Comparison of ENCODE assay signal across 1 cellular context in genomic region chr16:48561960-48562393, GRCh38.
TF ChIP-seq lines count a peak whose summit lies in the region.

No MANE protein-coding gene starts in this region.

TF ChIP-seq in HepG2, 621 proteins besides CTCF, POLR2A, EP300 and RAD21 (continued from another document and continues in another):
- no peak for TF ChIP-seq ZNF780A (CRISPR knock-in tag; IDR thresholded peaks at IDR 0.05)
- TF ChIP-seq ZNF30 (CRISPR knock-in tag; IDR thresholded peaks at IDR 0.05), result no peak
- TF ChIP-seq HMGXB4 (CRISPR knock-in tag; IDR thresholded peaks at IDR 0.05; ENCODE audit: borderline replicate concordance in 1 of 2, low read depth in 1 of 2), result peak in 1 of 2 experiments; percentile 24; a peak in 1 of 4 replicates
- TF ChIP-seq, protein P1, sequence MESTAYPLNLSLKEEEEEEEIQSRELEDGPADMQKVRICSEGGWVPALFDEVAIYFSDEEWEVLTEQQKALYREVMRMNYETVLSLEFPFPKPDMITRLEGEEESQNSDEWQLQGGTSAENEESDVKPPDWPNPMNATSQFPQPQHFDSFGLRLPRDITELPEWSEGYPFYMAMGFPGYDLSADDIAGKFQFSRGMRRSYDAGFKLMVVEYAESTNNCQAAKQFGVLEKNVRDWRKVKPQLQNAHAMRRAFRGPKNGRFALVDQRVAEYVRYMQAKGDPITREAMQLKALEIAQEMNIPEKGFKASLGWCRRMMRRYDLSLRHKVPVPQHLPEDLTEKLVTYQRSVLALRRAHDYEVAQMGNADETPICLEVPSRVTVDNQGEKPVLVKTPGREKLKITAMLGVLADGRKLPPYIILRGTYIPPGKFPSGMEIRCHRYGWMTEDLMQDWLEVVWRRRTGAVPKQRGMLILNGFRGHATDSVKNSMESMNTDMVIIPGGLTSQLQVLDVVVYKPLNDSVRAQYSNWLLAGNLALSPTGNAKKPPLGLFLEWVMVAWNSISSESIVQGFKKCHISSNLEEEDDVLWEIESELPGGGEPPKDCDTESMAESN (CRISPR knock-in tag; conservative IDR thresholded peaks at IDR 0.05), result no peak
- TF ChIP-seq STAG1 (CRISPR knock-in tag; IDR thresholded peaks at IDR 0.05), result no peak
- TF ChIP-seq PHF5A (CRISPR knock-in tag; IDR thresholded peaks at IDR 0.05; ENCODE audit: low read depth, unreplicated experiment), result no peak
- TF ChIP-seq NCOA2 (CRISPR knock-in tag; IDR thresholded peaks at IDR 0.05), result peak; percentile 73
- no peak for TF ChIP-seq ZMAT5 (CRISPR knock-in tag; IDR thresholded peaks at IDR 0.05; ENCODE audit: borderline replicate concordance, low read depth)
- TF ChIP-seq AGO2 (optimal IDR thresholded peaks at IDR 0.05; ENCODE audit: low read depth, low read length), result no peak
- no peak for TF ChIP-seq RARG (CRISPR knock-in tag; IDR thresholded peaks at IDR 0.05; ENCODE audit: low read depth)
- no peak for TF ChIP-seq SMAD3 (CRISPR knock-in tag; IDR thresholded peaks at IDR 0.05)
- TF ChIP-seq HCFC1 (IDR thresholded peaks at IDR 0.05; ENCODE audit: low read depth, low read length), result no peak
- TF ChIP-seq ZNF646 (CRISPR knock-in tag; IDR thresholded peaks at IDR 0.05), result peak; percentile 49; the same call in 1 of the 2 replicates
- TF ChIP-seq ZKSCAN1 (IDR thresholded peaks at IDR 0.05; ENCODE audit: low read length), result no peak
- no peak for TF ChIP-seq HNF1B (CRISPR knock-in tag; IDR thresholded peaks at IDR 0.05)
- no peak for TF ChIP-seq NBN (conservative IDR thresholded peaks at IDR 0.05)
- TF ChIP-seq ZFP37 (CRISPR knock-in tag; IDR thresholded peaks at IDR 0.05; ENCODE audit: borderline replicate concordance), result no peak
- no peak for TF ChIP-seq BRD4 (CRISPR knock-in tag; IDR thresholded peaks at IDR 0.05)
- peak; percentile 32; the same call in 1 of the 2 replicates for TF ChIP-seq SALL1 (CRISPR knock-in tag; IDR thresholded peaks at IDR 0.05)
- TF ChIP-seq ZNF891 (CRISPR knock-in tag; IDR thresholded peaks at IDR 0.05), result no peak
- no peak for TF ChIP-seq ZNF24 (IDR thresholded peaks at IDR 0.05)
- TF ChIP-seq GATAD2A (CRISPR knock-in tag; IDR thresholded peaks at IDR 0.05), result peak; percentile 70
- TF ChIP-seq GMEB1 (CRISPR knock-in tag; IDR thresholded peaks at IDR 0.05; ENCODE audit: borderline replicate concordance), result no peak
- TF ChIP-seq CENPX (CRISPR knock-in tag; IDR thresholded peaks at IDR 0.05), result no peak
- TF ChIP-seq MZF1 (CRISPR knock-in tag; IDR thresholded peaks at IDR 0.05; ENCODE audit: borderline replicate concordance), result no peak
- TF ChIP-seq ZNF33A (CRISPR knock-in tag; IDR thresholded peaks at IDR 0.05; ENCODE audit: borderline replicate concordance), result no peak
- no peak for TF ChIP-seq NR3C1 (CRISPR knock-in tag; IDR thresholded peaks at IDR 0.05)
- no peak for TF ChIP-seq ZFP90 (CRISPR knock-in tag; IDR thresholded peaks at IDR 0.05; ENCODE audit: borderline replicate concordance)
- TF ChIP-seq SALL2 (CRISPR knock-in tag; IDR thresholded peaks at IDR 0.05), result no peak
- TF ChIP-seq PATZ1 (CRISPR knock-in tag; IDR thresholded peaks at IDR 0.05), result no peak
- TF ChIP-seq SP2 (CRISPR knock-in tag; IDR thresholded peaks at IDR 0.05), result no peak
- TF ChIP-seq ZFP36L2 (CRISPR knock-in tag; IDR thresholded peaks at IDR 0.05), result no peak
- TF ChIP-seq EZH2 (conservative IDR thresholded peaks at IDR 0.05; ENCODE audit: low read depth, low read length), result no peak
- TF ChIP-seq ZNF530 (CRISPR knock-in tag; IDR thresholded peaks at IDR 0.05; ENCODE audit: low read depth), result no peak
- no peak for TF ChIP-seq FOXP1 (IDR thresholded peaks at IDR 0.05)
- peak; percentile 87 for TF ChIP-seq FOXP1 (CRISPR knock-in tag; IDR thresholded peaks at IDR 0.05)
- TF ChIP-seq BCL6 (CRISPR knock-in tag; IDR thresholded peaks at IDR 0.05), result peak; percentile 85
- TF ChIP-seq THRA (CRISPR knock-in tag; IDR thresholded peaks at IDR 0.05; ENCODE audit: borderline replicate concordance), result no peak
- no peak for TF ChIP-seq MIXL1 (CRISPR knock-in tag; IDR thresholded peaks at IDR 0.05)
- no peak for TF ChIP-seq ZNF691 (CRISPR knock-in tag; IDR thresholded peaks at IDR 0.05; ENCODE audit: borderline replicate concordance, low read depth)
- TF ChIP-seq ZNF841 (CRISPR knock-in tag; IDR thresholded peaks at IDR 0.05; ENCODE audit: borderline replicate concordance), result no peak
- no peak for TF ChIP-seq TCF7L2 (IDR thresholded peaks at IDR 0.05; ENCODE audit: low read depth, low read length)
- no peak for TF ChIP-seq ZBTB46 (CRISPR knock-in tag; IDR thresholded peaks at IDR 0.05; ENCODE audit: borderline replicate concordance)
- TF ChIP-seq KDM5B (CRISPR knock-in tag; IDR thresholded peaks at IDR 0.05; ENCODE audit: borderline replicate concordance), result no peak
- peak; percentile 73 for TF ChIP-seq CREM (IDR thresholded peaks at IDR 0.05)
- TF ChIP-seq CREM (CRISPR knock-in tag; IDR thresholded peaks at IDR 0.05), result no peak
- peak; percentile 66; the same call in 1 of the 2 replicates for TF ChIP-seq PITX1 (CRISPR knock-in tag; IDR thresholded peaks at IDR 0.05)
